ENCODE assay signal across 8 cellular contexts in genomic region chr7:152025077-152025936, GRCh38. TPM values are rescaled to one million over a fixed set of nuclear protein-coding genes. Genes with fewer than 3 reads are reported as not detected.
DNase-seq lines count a peak whose midpoint lies in the region; ATAC-seq, FAIRE-seq and TF ChIP-seq lines count a peak whose summit lies in the region.

TSS of gene GALNT11 (plus strand) at chr7:152025674. CDS start at chr7:152094228, 68,554 bp downstream.

- H3K27me3 Mint-ChIP-seq in central memory CD8-positive, alpha-beta T cell: no peaks in the 10 kb centered on the region

- H3K4me3 ChIP-seq in A549: peak within 1 kb of the TSS; percentile 69
- peak within 1 kb of the TSS; percentile 80 to 86 (median 83) for H3K4me3 ChIP-seq in keratinocyte (ENCODE audit: control insufficient read depth in 2 of 3, extremely low read depth in 1 of 3, insufficient read depth in 2 of 3, low read depth in 1 of 3, low read length in 3 of 3)

- peak; percentile 77 to 83 for DNase-seq in A549 (ENCODE audit: low read depth in 1 of 2, low spot score in 1 of 2)
- peak; percentile 78 for DNase-seq in NCI-H2171 (lab: John Stamatoyannopoulos, UW)
- DNase-seq in central memory CD8-positive, alpha-beta T cell (ENCODE audit: low spot score in 2 of 2): peak; percentile 85 to 86
- peak; percentile 17 for DNase-seq in keratinocyte (ENCODE audit: low read depth, low spot score)
- DNase-seq in stimulated activated CD4-positive, alpha-beta T cell treated with anti-CD3 and anti-CD28 coated beads, Interleukin-12 subunit alpha, Interleukin-12 subunit beta, amount 100 ng/mL, for 48 hours (ENCODE audit: low read depth in 2 of 3, low spot score in 1 of 3): peak; percentile 68 to 83 (median 74)

- no peak for TF ChIP-seq RAD21 in A549 (conservative IDR thresholded peaks at IDR 0.05 in 1 of 2, IDR thresholded peaks at IDR 0.05 in 1 of 2)

- H3K4me1 Mint-ChIP-seq in central memory CD8-positive, alpha-beta T cell: peaks cover 32% of the 10 kb centered on the region

- POLR2A ChIA-PET in A549 (lab: Yijun Ruan, JAX): no interaction called here

- H4K20me1 ChIP-seq in keratinocyte (ENCODE audit: control insufficient read depth, extremely low read depth, insufficient read depth, low read length): no peaks in the 10 kb centered on the region

- H3K9me3 Mint-ChIP-seq in central memory CD8-positive, alpha-beta T cell: no peaks in the 10 kb centered on the region

- peak within 1 kb of the TSS; percentile 95 for H2AFZ ChIP-seq in keratinocyte (ENCODE audit: control insufficient read depth, low read length)

- CTCF ChIA-PET in A549 (lab: Yijun Ruan, JAX): interaction anchor here (0.6 to 1.8 kb wide), 6 partner anchors 10 to 653 kb away, joined by 3 to 5 read pairs (median 4); no protein-coding TSS in a partner anchor

- H3K79me2 ChIP-seq in keratinocyte (ENCODE audit: control insufficient read depth, insufficient read depth, low read length): peaks cover 2% of the 10 kb centered on the region

- H3K36me3 Mint-ChIP-seq in central memory CD8-positive, alpha-beta T cell (ENCODE audit: insufficient read depth): peaks cover 12% of the 10 kb centered on the region

- FAIRE-seq in A549 (lab: Jason Lieb, UNC) (no peak), keratinocyte (lab: Jason Lieb, UNC) (no peak)

- ATAC-seq in A549 (peak; percentile 98), GM18517 (IDR thresholded peaks at IDR 0.05; ENCODE audit: unreplicated experiment) (peak; percentile 96), HG03039 (IDR thresholded peaks at IDR 0.05; ENCODE audit: unreplicated experiment) (peak; percentile 96)
- ATAC-seq in activated CD4-positive, CD25-positive, alpha-beta regulatory T cell treated with anti-CD3 and anti-CD28 coated beads, Interleukin-2, amount 50 U/mL, for 24 hours: peak; percentile 95 to 96
- peak; percentile 86 for ATAC-seq in central memory CD8-positive, alpha-beta T cell (replicated peaks; ENCODE audit: extremely low read depth, poor library complexity, severe bottlenecking)

- H3K27ac ChIP-seq in A549: peak within 1 kb of the TSS; percentile 85 to 98
- H3K27ac ChIP-seq in keratinocyte (ENCODE audit: control insufficient read depth, insufficient read depth, low read length): peak within 1 kb of the TSS; percentile 68

- H3K4me1 ChIP-seq in A549 (peaks cover 9% of the 10 kb centered on the region; the same call in 1 of the 3 replicates), keratinocyte (ENCODE audit: control insufficient read depth, extremely low read depth, insufficient read depth, low read length) (peaks cover 9% of the 10 kb centered on the region)

- H3K36me3 ChIP-seq in keratinocyte (ENCODE audit: control insufficient read depth in 2 of 2, extremely low read depth in 1 of 2, insufficient read depth in 2 of 2, low read length in 2 of 2): no peaks in the 10 kb centered on the region

- no peaks in the 10 kb centered on the region for H3K27me3 ChIP-seq in keratinocyte (ENCODE audit: control insufficient read depth, extremely low read depth, insufficient read depth, low read length)

- 9% methylated on average over 32 of the region's 84 CpGs for WGBS in A549 (ENCODE audit: missing lambda C conversion rate)

- dilution Hi-C loops in keratinocyte (cut with MboI; ENCODE audit: extremely low pct_ligation_motif_present, low sequenced_read_pairs): no loop called here

- H3K27ac Mint-ChIP-seq in central memory CD8-positive, alpha-beta T cell (ENCODE audit: low read depth): peak within 1 kb of the TSS; percentile 92

- TF ChIP-seq CTCF in A549 (IDR thresholded peaks at IDR 0.05) (peak; percentile 31; the same call in 1 of the 3 replicates), keratinocyte (optimal IDR thresholded peaks at IDR 0.05 in 1 of 3, IDR thresholded peaks at IDR 0.05 in 1 of 3, conservative IDR thresholded peaks at IDR 0.05 in 1 of 3; ENCODE audit: extremely low read depth in 1 of 3, insufficient read depth in 2 of 3, low read length in 3 of 3) (peak in 2 of 3 experiments; percentile 34 to 49)

- no peaks in the 10 kb centered on the region for H3K9me3 ChIP-seq in A549
- H3K9me3 ChIP-seq in keratinocyte (ENCODE audit: control insufficient read depth, low read depth, low read length): no peaks in the 10 kb centered on the region

- H3K9ac ChIP-seq in keratinocyte (ENCODE audit: control insufficient read depth, extremely low read depth, insufficient read depth, low read length): peak within 1 kb of the TSS; percentile 83

- H3K4me3 Mint-ChIP-seq in central memory CD8-positive, alpha-beta T cell: peak within 1 kb of the TSS; percentile 84

- H3K4me2 ChIP-seq in A549 (peak within 1 kb of the TSS; percentile 95), keratinocyte (ENCODE audit: control insufficient read depth, extremely low read depth, insufficient read depth, low read depth, low read length) (peak within 1 kb of the TSS; percentile 81)

- TF ChIP-seq EP300 in A549 (IDR thresholded peaks at IDR 0.05): no peak

- TF ChIP-seq POLR2A in A549 (IDR thresholded peaks at IDR 0.05; ENCODE audit: low read length): peak; percentile 79

- no peaks in the 10 kb centered on the region for H3K9me1 ChIP-seq in keratinocyte (ENCODE audit: control insufficient read depth, extremely low read depth, insufficient read depth, low read length)

TF ChIP-seq in A549, 52 proteins besides CTCF, POLR2A, EP300 and RAD21 (continues in another document):
- TF ChIP-seq SREBF2 (IDR thresholded peaks at IDR 0.05) (no peak), ZFP36 (IDR thresholded peaks at IDR 0.05; ENCODE audit: borderline replicate concordance, partially characterized antibody) (no peak), TP53 (CRISPR knock-in tag; IDR thresholded peaks at IDR 0.05) (no peak), KDM1A (IDR thresholded peaks at IDR 0.05; ENCODE audit: low read depth) (peak; percentile 83; the same call in 1 of the 2 replicates), HEYL (CRISPR knock-in tag; IDR thresholded peaks at IDR 0.05) (no peak), EHMT2 (IDR thresholded peaks at IDR 0.05; ENCODE audit: low read depth) (no peak), POLR2AphosphoS2 (conservative IDR thresholded peaks at IDR 0.05; ENCODE audit: low read length) (no peak), PHF8 (IDR thresholded peaks at IDR 0.05; ENCODE audit: borderline replicate concordance, low read depth) (peak; percentile 85), HDAC2 (IDR thresholded peaks at IDR 0.05) (peak; percentile 77), ZC3H11A (IDR thresholded peaks at IDR 0.05) (no peak), HOXA7 (CRISPR knock-in tag; IDR thresholded peaks at IDR 0.05) (no peak), USF2 (IDR thresholded peaks at IDR 0.05) (no peak), FOSL2 (IDR thresholded peaks at IDR 0.05) (no peak), FOSL2 (CRISPR knock-in tag; IDR thresholded peaks at IDR 0.05) (peak; percentile 63), ZSCAN20 (CRISPR knock-in tag; IDR thresholded peaks at IDR 0.05) (no peak)
- TF ChIP-seq, protein P1, sequence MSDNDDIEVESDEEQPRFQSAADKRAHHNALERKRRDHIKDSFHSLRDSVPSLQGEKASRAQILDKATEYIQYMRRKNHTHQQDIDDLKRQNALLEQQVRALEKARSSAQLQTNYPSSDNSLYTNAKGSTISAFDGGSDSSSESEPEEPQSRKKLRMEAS (IDR thresholded peaks at IDR 0.05): peak; percentile 73
- TF ChIP-seq, protein P2, sequence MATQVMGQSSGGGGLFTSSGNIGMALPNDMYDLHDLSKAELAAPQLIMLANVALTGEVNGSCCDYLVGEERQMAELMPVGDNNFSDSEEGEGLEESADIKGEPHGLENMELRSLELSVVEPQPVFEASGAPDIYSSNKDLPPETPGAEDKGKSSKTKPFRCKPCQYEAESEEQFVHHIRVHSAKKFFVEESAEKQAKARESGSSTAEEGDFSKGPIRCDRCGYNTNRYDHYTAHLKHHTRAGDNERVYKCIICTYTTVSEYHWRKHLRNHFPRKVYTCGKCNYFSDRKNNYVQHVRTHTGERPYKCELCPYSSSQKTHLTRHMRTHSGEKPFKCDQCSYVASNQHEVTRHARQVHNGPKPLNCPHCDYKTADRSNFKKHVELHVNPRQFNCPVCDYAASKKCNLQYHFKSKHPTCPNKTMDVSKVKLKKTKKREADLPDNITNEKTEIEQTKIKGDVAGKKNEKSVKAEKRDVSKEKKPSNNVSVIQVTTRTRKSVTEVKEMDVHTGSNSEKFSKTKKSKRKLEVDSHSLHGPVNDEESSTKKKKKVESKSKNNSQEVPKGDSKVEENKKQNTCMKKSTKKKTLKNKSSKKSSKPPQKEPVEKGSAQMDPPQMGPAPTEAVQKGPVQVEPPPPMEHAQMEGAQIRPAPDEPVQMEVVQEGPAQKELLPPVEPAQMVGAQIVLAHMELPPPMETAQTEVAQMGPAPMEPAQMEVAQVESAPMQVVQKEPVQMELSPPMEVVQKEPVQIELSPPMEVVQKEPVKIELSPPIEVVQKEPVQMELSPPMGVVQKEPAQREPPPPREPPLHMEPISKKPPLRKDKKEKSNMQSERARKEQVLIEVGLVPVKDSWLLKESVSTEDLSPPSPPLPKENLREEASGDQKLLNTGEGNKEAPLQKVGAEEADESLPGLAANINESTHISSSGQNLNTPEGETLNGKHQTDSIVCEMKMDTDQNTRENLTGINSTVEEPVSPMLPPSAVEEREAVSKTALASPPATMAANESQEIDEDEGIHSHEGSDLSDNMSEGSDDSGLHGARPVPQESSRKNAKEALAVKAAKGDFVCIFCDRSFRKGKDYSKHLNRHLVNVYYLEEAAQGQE (IDR thresholded peaks at IDR 0.05): no peak

RNA-seq across cellular contexts. Expression of gene GALNT11, which starts in this region (rescaled TPM):
- polyA plus RNA-seq in A549 (2011; rRNA removed) (40.2 and 44.3 TPM in 2 replicates), A549 (2017; fragmentation: RNase III; extraction: RNeasy Plus Mini Kit Qiagen cat#74134 plus additional on column Dnase treatment) (24.6 to 27.4 TPM (median 25.7 TPM) in 3 replicates), keratinocyte (35.1 to 42.3 TPM (median 37.3 TPM) in 3 replicates)
- 28.2 and 30.2 TPM in 2 replicates for polyA plus RNA-seq in A549 (2012; cell fraction: cytosol; rRNA removed)
- polyA plus RNA-seq in A549 (2012; cell fraction: nucleus; rRNA removed): 17.6 and 31.1 TPM in 2 replicates
- polyA minus RNA-seq in A549 (2011; rRNA and poly(A)+ RNA removed): 15.0 and 16.3 TPM in 2 replicates
- polyA plus RNA-seq in keratinocyte (2011; ENCODE audit: low read depth): 17.0 TPM
- polyA plus RNA-seq in keratinocyte (2011; cell fraction: cytosol; rRNA removed): 28.5 and 50.5 TPM in 2 replicates
- polyA plus RNA-seq in keratinocyte (2011; cell fraction: nucleus; rRNA removed): 48.0 and 52.9 TPM in 2 replicates
- 18.8 and 23.6 TPM in 2 replicates for polyA plus RNA-seq in keratinocyte (2012; ENCODE audit: low replicate concordance)
- polyA minus RNA-seq in keratinocyte: 8.5 to 28.1 TPM (median 21.5 TPM) in 3 replicates
- 18.0 TPM for polyA minus RNA-seq in keratinocyte (2011; cell fraction: cytosol; rRNA and poly(A)+ RNA removed)
- 17.2 and 30.5 TPM in 2 replicates for polyA minus RNA-seq in keratinocyte (2011; cell fraction: nucleus; rRNA and poly(A)+ RNA removed)

Comparison
In these comparisons a context has a peak if more than half of its experiments do, and no peak if none do; other contexts are left out.
1. Peak in every context shown above with its lines: DNase-seq, ATAC-seq, H3K4me3 ChIP-seq and H3K27ac ChIP-seq.
2. DNase-seq: peak in every context shown above with its lines; median percentile 86 in central memory CD8-positive, alpha-beta T cell; 80 in A549; 78 in NCI-H2171; 74 in stimulated activated CD4-positive, alpha-beta T cell treated with anti-CD3 and anti-CD28 coated beads, Interleukin-12 subunit alpha, Interleukin-12 subunit beta, amount 100 ng/mL, for 48 hours; 17 in keratinocyte.